Comparison of ENCODE assay signal across 24 cellular contexts in the genomic region with DNA sequence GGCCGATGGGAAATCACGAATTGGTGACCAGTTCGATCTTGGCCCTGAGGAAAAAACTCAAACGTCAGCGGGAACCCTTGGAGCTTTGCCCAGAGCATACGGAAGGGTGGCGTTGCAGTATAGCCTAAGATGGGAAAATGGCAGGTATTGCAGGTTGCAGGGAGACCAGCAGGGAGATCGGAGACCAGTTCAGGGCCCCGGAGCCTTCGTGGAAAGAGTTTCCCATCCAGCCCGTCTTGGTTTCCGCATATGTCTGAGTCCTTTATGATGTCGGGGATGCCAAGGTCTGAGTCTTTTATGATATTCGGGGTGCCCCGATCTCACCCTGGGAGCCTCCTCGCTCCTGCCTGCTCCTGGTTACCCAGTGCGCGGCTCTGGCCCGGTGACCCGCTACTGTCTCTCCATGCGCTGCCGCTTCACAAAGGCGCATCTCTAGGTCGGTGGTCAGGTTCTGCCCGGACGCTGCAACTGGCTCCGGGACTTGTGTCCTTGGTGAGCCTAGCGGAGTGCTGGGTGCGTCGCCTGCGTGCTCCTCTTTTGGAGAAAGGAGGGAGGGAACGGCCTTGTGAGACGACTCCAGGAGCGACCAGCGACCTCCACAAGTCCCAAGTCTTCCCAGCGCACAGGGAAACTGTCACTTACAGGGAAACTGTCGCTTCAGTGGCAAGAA.
DNase-seq lines count a peak whose midpoint lies in the region; ATAC-seq and TF ChIP-seq lines count a peak whose summit lies in the region.
"Had no signal": no experiment of that assay in that cellular context is flagged by ENCODE, and none has a peak within 500 bp of the region (broad histone marks: within the 10 kb centered on the region; RNA-seq: fewer than 3 reads in every experiment).

No MANE protein-coding gene starts in this region.

- H3K4me3 ChIP-seq in iPS-20b (ENCODE audit: low read length) (peak overlapping the region; percentile 51; the same call in 1 of the 2 replicates), suprapubic skin (peak overlapping the region; percentile 4), transverse colon (no peak overlapping the region)
- H3K4me3 ChIP-seq: left ventricle myocardium inferior, right atrium auricular region, thyroid gland had no signal

- H3K27ac ChIP-seq in iPS-20b (ENCODE audit: low read length), result no peak overlapping the region
- no peak overlapping the region for H3K27ac ChIP-seq in suprapubic skin
- H3K27ac ChIP-seq in transverse colon, result no peak overlapping the region
- H3K27ac ChIP-seq: left ventricle myocardium inferior, right atrium auricular region, spleen, thyroid gland, VCaP had no signal

- H3K27me3 ChIP-seq in iPS-20b (ENCODE audit: insufficient read depth, low read length), result peaks cover 100% of the 10 kb centered on the region
- H3K27me3 ChIP-seq in suprapubic skin, result peaks cover 90% of the 10 kb centered on the region
- peaks cover 100% of the 10 kb centered on the region for H3K27me3 ChIP-seq in transverse colon

- no peak for ATAC-seq in activated T-helper 17 cell treated with anti-CD3 and anti-CD28 coated beads, Interleukin-2, amount 50 U/mL, for 72 hours (replicated peaks)
- ATAC-seq: activated CD8-positive, alpha-beta T cell treated with anti-CD3 and anti-CD28 coated beads, Interleukin-2, amount 10 ng/mL, durations not matched to agents 7 days and 5 days; naive thymus-derived CD8-positive, alpha-beta T cell; SK-N-SH treated with all-trans-retinoic acid at 6 μM for 48 hours had no signal

- H3K4me1 ChIP-seq in iPS-20b (ENCODE audit: insufficient read depth, low read length) (peaks cover 15% of the 10 kb centered on the region; the same call in 1 of the 2 replicates), suprapubic skin (peaks cover 39% of the 10 kb centered on the region), transverse colon (peaks cover 3 to 22% (median 12%) of the 10 kb centered on the region in 4 donors)

- intact Hi-C loops in transverse colon (cut with DNase I; ENCODE audit: low total_unique reads), result no loop called here

- H3K4me1 Mint-ChIP-seq in activated T-helper 17 cell treated with anti-CD3 and anti-CD28 coated beads, Interleukin-2, amount 50 U/mL, for 72 hours, result peaks cover 31% of the 10 kb centered on the region

- 22% methylated on average over 24 of the region's 37 CpGs for WGBS in suprapubic skin
- WGBS in transverse colon (ENCODE audit: low coverage in 1 of 2), 2 donors, result 17% methylated on average over 35 of the region's 37 CpGs; no CpG with 5 or more reads in 1 of the 2 donors

- TF ChIP-seq CTCF in suprapubic skin (IDR thresholded peaks at IDR 0.05) (no peak), transverse colon (IDR thresholded peaks at IDR 0.05) (no peak)

- H3K27ac Mint-ChIP-seq in activated T-helper 17 cell treated with anti-CD3 and anti-CD28 coated beads, Interleukin-2, amount 50 U/mL, for 72 hours, result no peak overlapping the region
- H3K27ac Mint-ChIP-seq: activated CD8-positive, alpha-beta T cell treated with anti-CD3 and anti-CD28 coated beads, Interleukin-2, amount 10 ng/mL, durations not matched to agents 7 days and 5 days; mesothelial cell of epicardium had no signal

- TF ChIP-seq EP300 in suprapubic skin (IDR thresholded peaks at IDR 0.05) (no peak), transverse colon (IDR thresholded peaks at IDR 0.05; ENCODE audit: low read depth) (no peak)

- H3K27me3 Mint-ChIP-seq in activated T-helper 17 cell treated with anti-CD3 and anti-CD28 coated beads, Interleukin-2, amount 50 U/mL, for 72 hours, result peaks cover 87% of the 10 kb centered on the region

- peak; percentile 8 for DNase-seq in stimulated activated CD4-positive, alpha-beta T cell treated with anti-CD3 and anti-CD28 coated beads, Interleukin-4, amount 100 ng/mL, for 1 hour
- no peak for DNase-seq in stimulated activated CD4-positive, alpha-beta T cell treated with anti-CD3 and anti-CD28 coated beads, Interleukin-12 subunit alpha, Interleukin-12 subunit beta, amount 100 ng/mL, for 4 hours
- DNase-seq in suprapubic skin (ENCODE audit: low spot score in 2 of 2) (no peak), transverse colon (no peak), DMS 273 (lab: John Stamatoyannopoulos, UW; ENCODE audit: unreplicated experiment) (no peak), GM19238 (ENCODE audit: insufficient read length, low spot score) (no peak)
- DNase-seq: activated CD8-positive, alpha-beta T cell treated with anti-CD3 and anti-CD28 coated beads, Interleukin-2, amount 10 ng/mL, durations not matched to agents 7 days and 5 days; amygdala; C1 segment of cervical spinal cord; dermis blood vessel endothelial cell; HCEC 1CT; left ventricle myocardium inferior; naive thymus-derived CD8-positive, alpha-beta T cell; NCI-H446 treated with DMSO at 0.1 percent for 48 hours; OCI-M1; spleen; stimulated activated naive CD4-positive, alpha-beta T cell treated with Interleukin-2 at 50 U/mL for 16 hours; thyroid gland had no signal

- no peaks in the 10 kb centered on the region for H3K36me3 Mint-ChIP-seq in activated T-helper 17 cell treated with anti-CD3 and anti-CD28 coated beads, Interleukin-2, amount 50 U/mL, for 72 hours (ENCODE audit: low read depth)
- H3K36me3 Mint-ChIP-seq: mesothelial cell of epicardium had no signal

- H3K36me3 ChIP-seq in iPS-20b (ENCODE audit: insufficient read depth, low read depth, low read length), result no peaks in the 10 kb centered on the region
- H3K36me3 ChIP-seq in suprapubic skin, result no peaks in the 10 kb centered on the region
- H3K36me3 ChIP-seq in transverse colon, result no peaks in the 10 kb centered on the region
- H3K36me3 ChIP-seq: left ventricle myocardium inferior, right atrium auricular region, spleen, thyroid gland had no signal

- H3K9me3 ChIP-seq in iPS-20b (ENCODE audit: insufficient read depth, low read depth, low read length) (peaks cover 2% of the 10 kb centered on the region; the same call in 1 of the 2 replicates), suprapubic skin (no peaks in the 10 kb centered on the region), transverse colon (no peaks in the 10 kb centered on the region)
- H3K9me3 ChIP-seq: left ventricle myocardium inferior, right atrium auricular region, spleen, thyroid gland had no signal

- TF ChIP-seq POLR2A in suprapubic skin (IDR thresholded peaks at IDR 0.05), result no peak
- no peak for TF ChIP-seq POLR2A in transverse colon (IDR thresholded peaks at IDR 0.05)

- no peak overlapping the region for H3K9ac ChIP-seq in iPS-20b (ENCODE audit: low read depth, low read length)

- H3K9me3 Mint-ChIP-seq in activated T-helper 17 cell treated with anti-CD3 and anti-CD28 coated beads, Interleukin-2, amount 50 U/mL, for 72 hours, result peaks cover 4% of the 10 kb centered on the region
- H3K9me3 Mint-ChIP-seq: mesothelial cell of epicardium had no signal

- peak overlapping the region; percentile 52 for H3K4me3 Mint-ChIP-seq in activated T-helper 17 cell treated with anti-CD3 and anti-CD28 coated beads, Interleukin-2, amount 50 U/mL, for 72 hours
- H3K4me3 Mint-ChIP-seq: activated CD8-positive, alpha-beta T cell treated with anti-CD3 and anti-CD28 coated beads, Interleukin-2, amount 10 ng/mL, durations not matched to agents 7 days and 5 days had no signal

- in situ Hi-C loops in transverse colon (cut with MboI; ENCODE audit: low pct_ligation_motif_present in 1 of 4, low pct_unique_long_range_greater_than_20kb in 1 of 4, low sequenced_read_pairs in 3 of 4), result no loop called here

Comparison
In these comparisons a context has a peak if more than half of its experiments do, and no peak if none do; other contexts are left out.
1. H3K4me3 ChIP-seq: peak in iPS-20b (single experiment) and suprapubic skin (single experiment); none in transverse colon (0 of 4).